Comparison of ENCODE assay signal across 2 cellular contexts in the genomic region with DNA sequence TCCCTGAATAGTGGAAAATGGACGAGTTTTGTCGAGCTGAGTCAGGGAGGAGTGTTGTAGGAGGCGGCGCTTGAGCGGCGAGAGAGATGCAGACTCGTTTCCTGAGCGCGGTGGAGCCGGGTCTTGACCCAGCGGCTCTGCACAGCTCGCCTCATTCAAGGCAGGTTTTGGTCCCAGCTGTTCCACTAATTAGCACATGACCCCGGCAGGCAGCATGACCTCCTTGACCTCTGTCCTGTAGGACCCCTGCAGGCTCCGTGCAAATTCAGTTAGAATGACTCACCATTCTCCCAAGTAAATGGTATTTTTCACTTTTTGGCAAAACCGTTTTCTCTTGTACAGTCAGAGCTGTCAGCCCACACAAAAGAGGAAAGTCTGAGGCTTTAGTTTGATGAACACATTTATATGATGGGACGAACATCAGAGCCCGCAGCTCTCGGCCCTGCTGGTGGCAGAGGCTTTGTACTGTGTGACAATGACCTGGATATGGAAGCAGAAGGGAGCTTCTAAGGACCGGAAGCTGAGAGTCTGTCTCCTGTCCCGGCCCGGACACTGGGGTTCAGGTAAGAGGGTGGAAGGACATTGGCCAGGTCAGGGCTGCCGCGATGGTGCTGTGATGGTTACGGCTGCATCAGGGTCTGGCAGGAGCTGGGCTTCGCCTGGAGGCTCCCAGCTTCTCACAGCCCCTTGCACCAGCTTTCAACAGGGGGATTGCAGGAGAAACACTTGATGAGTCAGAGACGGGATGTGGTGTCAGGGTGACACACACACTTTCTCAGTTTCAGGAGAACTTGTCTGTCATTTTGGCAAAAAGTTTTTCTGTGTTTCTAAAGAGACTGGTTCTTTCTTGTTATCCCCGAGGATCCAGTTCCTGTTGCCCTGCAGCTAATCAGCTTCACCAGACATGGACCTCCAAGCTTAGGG.
TF ChIP-seq lines count a peak whose summit lies in the region.

No MANE protein-coding gene starts in this region.

TF ChIP-seq in GM23338, 12 proteins besides CTCF, POLR2A, EP300 and RAD21 (continued from another document):
- TF ChIP-seq, protein P1, sequence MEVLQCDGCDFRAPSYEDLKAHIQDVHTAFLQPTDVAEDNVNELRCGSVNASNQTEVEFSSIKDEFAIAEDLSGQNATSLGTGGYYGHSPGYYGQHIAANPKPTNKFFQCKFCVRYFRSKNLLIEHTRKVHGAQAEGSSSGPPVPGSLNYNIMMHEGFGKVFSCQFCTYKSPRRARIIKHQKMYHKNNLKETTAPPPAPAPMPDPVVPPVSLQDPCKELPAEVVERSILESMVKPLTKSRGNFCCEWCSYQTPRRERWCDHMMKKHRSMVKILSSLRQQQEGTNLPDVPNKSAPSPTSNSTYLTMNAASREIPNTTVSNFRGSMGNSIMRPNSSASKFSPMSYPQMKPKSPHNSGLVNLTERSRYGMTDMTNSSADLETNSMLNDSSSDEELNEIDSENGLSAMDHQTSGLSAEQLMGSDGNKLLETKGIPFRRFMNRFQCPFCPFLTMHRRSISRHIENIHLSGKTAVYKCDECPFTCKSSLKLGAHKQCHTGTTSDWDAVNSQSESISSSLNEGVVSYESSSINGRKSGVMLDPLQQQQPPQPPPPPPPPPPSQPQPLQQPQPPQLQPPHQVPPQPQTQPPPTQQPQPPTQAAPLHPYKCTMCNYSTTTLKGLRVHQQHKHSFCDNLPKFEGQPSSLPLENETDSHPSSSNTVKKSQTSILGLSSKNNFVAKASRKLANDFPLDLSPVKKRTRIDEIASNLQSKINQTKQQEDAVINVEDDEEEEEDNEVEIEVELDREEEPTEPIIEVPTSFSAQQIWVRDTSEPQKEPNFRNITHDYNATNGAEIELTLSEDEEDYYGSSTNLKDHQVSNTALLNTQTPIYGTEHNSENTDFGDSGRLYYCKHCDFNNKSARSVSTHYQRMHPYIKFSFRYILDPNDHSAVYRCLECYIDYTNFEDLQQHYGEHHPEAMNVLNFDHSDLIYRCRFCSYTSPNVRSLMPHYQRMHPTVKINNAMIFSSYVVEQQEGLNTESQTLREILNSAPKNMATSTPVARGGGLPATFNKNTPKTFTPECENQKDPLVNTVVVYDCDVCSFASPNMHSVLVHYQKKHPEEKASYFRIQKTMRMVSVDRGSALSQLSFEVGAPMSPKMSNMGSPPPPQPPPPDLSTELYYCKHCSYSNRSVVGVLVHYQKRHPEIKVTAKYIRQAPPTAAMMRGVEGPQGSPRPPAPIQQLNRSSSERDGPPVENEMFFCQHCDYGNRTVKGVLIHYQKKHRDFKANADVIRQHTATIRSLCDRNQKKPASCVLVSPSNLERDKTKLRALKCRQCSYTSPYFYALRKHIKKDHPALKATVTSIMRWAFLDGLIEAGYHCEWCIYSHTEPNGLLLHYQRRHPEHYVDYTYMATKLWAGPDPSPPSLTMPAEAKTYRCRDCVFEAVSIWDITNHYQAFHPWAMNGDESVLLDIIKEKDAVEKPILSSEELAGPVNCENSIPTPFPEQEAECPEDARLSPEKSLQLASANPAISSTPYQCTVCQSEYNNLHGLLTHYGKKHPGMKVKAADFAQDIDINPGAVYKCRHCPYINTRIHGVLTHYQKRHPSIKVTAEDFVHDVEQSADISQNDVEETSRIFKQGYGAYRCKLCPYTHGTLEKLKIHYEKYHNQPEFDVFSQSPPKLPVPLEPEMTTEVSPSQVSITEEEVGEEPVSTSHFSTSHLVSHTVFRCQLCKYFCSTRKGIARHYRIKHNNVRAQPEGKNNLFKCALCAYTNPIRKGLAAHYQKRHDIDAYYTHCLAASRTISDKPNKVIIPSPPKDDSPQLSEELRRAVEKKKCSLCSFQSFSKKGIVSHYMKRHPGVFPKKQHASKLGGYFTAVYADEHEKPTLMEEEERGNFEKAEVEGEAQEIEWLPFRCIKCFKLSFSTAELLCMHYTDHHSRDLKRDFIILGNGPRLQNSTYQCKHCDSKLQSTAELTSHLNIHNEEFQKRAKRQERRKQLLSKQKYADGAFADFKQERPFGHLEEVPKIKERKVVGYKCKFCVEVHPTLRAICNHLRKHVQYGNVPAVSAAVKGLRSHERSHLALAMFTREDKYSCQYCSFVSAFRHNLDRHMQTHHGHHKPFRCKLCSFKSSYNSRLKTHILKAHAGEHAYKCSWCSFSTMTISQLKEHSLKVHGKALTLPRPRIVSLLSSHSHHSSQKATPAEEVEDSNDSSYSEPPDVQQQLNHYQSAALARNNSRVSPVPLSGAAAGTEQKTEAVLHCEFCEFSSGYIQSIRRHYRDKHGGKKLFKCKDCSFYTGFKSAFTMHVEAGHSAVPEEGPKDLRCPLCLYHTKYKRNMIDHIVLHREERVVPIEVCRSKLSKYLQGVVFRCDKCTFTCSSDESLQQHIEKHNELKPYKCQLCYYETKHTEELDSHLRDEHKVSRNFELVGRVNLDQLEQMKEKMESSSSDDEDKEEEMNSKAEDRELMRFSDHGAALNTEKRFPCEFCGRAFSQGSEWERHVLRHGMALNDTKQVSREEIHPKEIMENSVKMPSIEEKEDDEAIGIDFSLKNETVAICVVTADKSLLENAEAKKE (CRISPR knock-in tag; IDR thresholded peaks at IDR 0.05), result no peak
- no peak for TF ChIP-seq CREB1 (CRISPR knock-in tag; IDR thresholded peaks at IDR 0.05; ENCODE audit: low read depth)
- TF ChIP-seq POLR2AphosphoS5 (IDR thresholded peaks at IDR 0.05; ENCODE audit: low read depth), result no peak
- no peak for TF ChIP-seq NANOG (IDR thresholded peaks at IDR 0.05; ENCODE audit: borderline replicate concordance)

TF ChIP-seq in SK-N-SH treated with all-trans-retinoic acid at 6 μM for 48 hours, 23 proteins besides CTCF, POLR2A, EP300 and RAD21 (continued from another document):
- no peak for TF ChIP-seq TSHZ2 (CRISPR knock-in tag; IDR thresholded peaks at IDR 0.05)
TF ChIP-seq in SK-N-SH treated with all-trans-retinoic acid at 6 μM for 48 hours: peak in this region for 0.
